21 cellular contexts compared by ENCODE assay signal in genomic region chr7:3246133-3246532, GRCh38. TPM values are rescaled to one million over a fixed set of nuclear protein-coding genes. Genes with fewer than 3 reads are reported as not detected.
DNase-seq lines count a peak whose midpoint lies in the region; ATAC-seq and TF ChIP-seq lines count a peak whose summit lies in the region.
"Had no signal": no experiment of that assay in that cellular context is flagged by ENCODE, and none has a peak within 500 bp of the region (broad histone marks: within the 10 kb centered on the region; RNA-seq: fewer than 3 reads in every experiment).

No MANE protein-coding gene starts in this region.

- peaks cover 13% of the 10 kb centered on the region for H3K9me3 ChIP-seq in mesenchymal stem cell (ENCODE audit: control insufficient read depth, low read length)
- peaks cover 0 to 5% (median 0%) of the 10 kb centered on the region in 3 donors for H3K9me3 ChIP-seq in tibial artery

- H3K36me3 ChIP-seq in mesenchymal stem cell (ENCODE audit: control insufficient read depth in 1 of 2, insufficient read depth in 2 of 2, low read depth in 1 of 2, low read length in 2 of 2): no peaks in the 10 kb centered on the region
- H3K36me3 ChIP-seq in tibial artery: no peaks in the 10 kb centered on the region
- H3K36me3 ChIP-seq: MG63 had no signal

- H3K27ac ChIP-seq in mesenchymal stem cell (ENCODE audit: low read length, poor library complexity, severe bottlenecking): no peak overlapping the region
- H3K27ac ChIP-seq in tibial artery: peak overlapping the region; percentile 71 to 80

- H2AK5ac ChIP-seq in mesenchymal stem cell (ENCODE audit: low read length, severe bottlenecking): no peak overlapping the region

- H3K4me1 ChIP-seq in mesenchymal stem cell (ENCODE audit: control insufficient read depth, insufficient read depth, low read depth, low read length): peaks cover 2% of the 10 kb centered on the region
- H3K4me1 ChIP-seq in tibial artery: peaks cover 0 to 37% (median 16%) of the 10 kb centered on the region in 4 donors

- no peak overlapping the region for H3K4me3 ChIP-seq in mesenchymal stem cell (ENCODE audit: insufficient read depth in 1 of 2, low read depth in 1 of 2, low read length in 2 of 2)
- no peak overlapping the region for H3K4me3 ChIP-seq in tibial artery
- H3K4me3 ChIP-seq: GM12878, MG63 had no signal

- intact Hi-C loops in tibial artery (cut with DNase I; ENCODE audit: low total_unique reads): no loop called here

- H2BK5ac ChIP-seq in mesenchymal stem cell (ENCODE audit: low read depth, low read length, poor library complexity, severe bottlenecking): no peak overlapping the region

- H2BK120ac ChIP-seq in mesenchymal stem cell (ENCODE audit: low read depth, low read length): no peak overlapping the region

- peak; percentile 31; the same call in 1 of the 3 replicates for ATAC-seq in SK-N-SH treated with all-trans-retinoic acid at 6 μM for 48 hours
- ATAC-seq: GM12878 had no signal

- peak; percentile 77 to 91 for DNase-seq in NCI-H524 (lab: John Stamatoyannopoulos, UW)
- peak; percentile 72 for DNase-seq in mesenchymal stem cell
- DNase-seq in tibial artery: no peak
- no peak for DNase-seq in T1000 (lab: John Stamatoyannopoulos, UW)
- no peak for DNase-seq in H4 (ENCODE audit: low spot score)
- no peak for DNase-seq in G401 (ENCODE audit: low spot score)
- DNase-seq: Caco-2; CD4-positive, CD25-positive, alpha-beta regulatory T cell; DMS79; GDM1; H7; Karpas-422; MG63; NCI-H1092; NCI-H146; NCI-H2081 treated with DMSO at 0.1 percent for 48 hours; NCI-H2227 treated with DMSO at 0.1 percent for 48 hours; NCI-H526; SHP77 had no signal

- peak overlapping the region; percentile 21 for H2AFZ ChIP-seq in mesenchymal stem cell (ENCODE audit: low read depth, low read length)

- no peak for TF ChIP-seq CTCF in tibial artery (IDR thresholded peaks at IDR 0.05)

- H4K8ac ChIP-seq in mesenchymal stem cell (ENCODE audit: low read length): no peak overlapping the region

- H3K4ac ChIP-seq in mesenchymal stem cell (ENCODE audit: low read depth in 1 of 2, low read length in 2 of 2): peak overlapping the region in 1 of 2 experiments; percentile 40

- no peak overlapping the region for H4K91ac ChIP-seq in mesenchymal stem cell (ENCODE audit: low read length)

- H2BK12ac ChIP-seq in mesenchymal stem cell (ENCODE audit: low read length in 2 of 2): peak overlapping the region in 1 of 2 experiments; percentile 64

- H3K27me3 ChIP-seq in mesenchymal stem cell (ENCODE audit: control insufficient read depth in 1 of 2, insufficient read depth in 1 of 2, low read length in 2 of 2) (no peaks in the 10 kb centered on the region), tibial artery (no peaks in the 10 kb centered on the region)
- H3K27me3 ChIP-seq: MG63 had no signal

- H3K18ac ChIP-seq in mesenchymal stem cell (ENCODE audit: low read depth in 1 of 2, low read length in 2 of 2): no peak overlapping the region

- in situ Hi-C loops in G401 (cut with HindIII; ENCODE audit: low sequenced_read_pairs): no loop called here

- 42% methylated on average over 3 of the region's 3 CpGs for WGBS in mesenchymal stem cell

- no peak overlapping the region for H3K4me2 ChIP-seq in mesenchymal stem cell (ENCODE audit: low read length, poor library complexity, severe bottlenecking)

- no peak overlapping the region for H3K23ac ChIP-seq in mesenchymal stem cell (ENCODE audit: low read length in 2 of 2)

- H3K14ac ChIP-seq in mesenchymal stem cell (ENCODE audit: low read length in 2 of 2): no peak overlapping the region

- no peaks in the 10 kb centered on the region for H3K79me1 ChIP-seq in mesenchymal stem cell (replicated peaks; ENCODE audit: low read length, poor library complexity, severe bottlenecking)

- H2BK15ac ChIP-seq in mesenchymal stem cell (ENCODE audit: low read depth, poor library complexity, severe bottlenecking): no peak overlapping the region

- no peak overlapping the region for H3K9ac ChIP-seq in mesenchymal stem cell (ENCODE audit: low read length)

TF ChIP-seq in SK-N-SH treated with all-trans-retinoic acid at 6 μM for 48 hours, 23 proteins besides CTCF, POLR2A, EP300 and RAD21 (continues in another document):
- no peak for TF ChIP-seq POU6F1 (CRISPR knock-in tag; IDR thresholded peaks at IDR 0.05; ENCODE audit: borderline replicate concordance, low read depth)
- peak; percentile 86 for TF ChIP-seq TCF4 (CRISPR knock-in tag; IDR thresholded peaks at IDR 0.05; ENCODE audit: borderline replicate concordance)
- no peak for TF ChIP-seq ESRRG (CRISPR knock-in tag; IDR thresholded peaks at IDR 0.05)
- no peak for TF ChIP-seq PPARA (CRISPR knock-in tag; IDR thresholded peaks at IDR 0.05; ENCODE audit: borderline replicate concordance)
- peak; percentile 56; the same call in 1 of the 2 replicates for TF ChIP-seq TSHZ2 (CRISPR knock-in tag; IDR thresholded peaks at IDR 0.05)
- TF ChIP-seq CREB5 (CRISPR knock-in tag; IDR thresholded peaks at IDR 0.05; ENCODE audit: low read depth): no peak
- TF ChIP-seq ZC3H10 (CRISPR knock-in tag; IDR thresholded peaks at IDR 0.05): no peak
- TF ChIP-seq PATZ1 (CRISPR knock-in tag; IDR thresholded peaks at IDR 0.05; ENCODE audit: borderline replicate concordance): no peak
- TF ChIP-seq TOX (CRISPR knock-in tag; IDR thresholded peaks at IDR 0.05; ENCODE audit: borderline replicate concordance): no peak
- no peak for TF ChIP-seq ISL1 (CRISPR knock-in tag; IDR thresholded peaks at IDR 0.05)
- peak; percentile 49; the same call in 1 of the 2 replicates for TF ChIP-seq ZNF70 (CRISPR knock-in tag; IDR thresholded peaks at IDR 0.05)
- TF ChIP-seq BACH2 (CRISPR knock-in tag; IDR thresholded peaks at IDR 0.05; ENCODE audit: borderline replicate concordance): no peak
- TF ChIP-seq OSR1 (CRISPR knock-in tag; IDR thresholded peaks at IDR 0.05): no peak

RNA-seq across cellular contexts. Expression of gene SDK1, which starts 54.9 kb away (rescaled TPM):
- 6.1 TPM for polyA plus RNA-seq in mesenchymal stem cell (2013, experiment 1 of 2)
- 6.0 TPM for polyA plus RNA-seq in mesenchymal stem cell (2013, experiment 2 of 2)
- total RNA-seq in H4 (2014; rRNA removed; shearing (Covaris generic)): 5.1 and 7.4 TPM in 2 replicates
- total RNA-seq in G401 (2014; rRNA removed; shearing (Covaris generic)): not detected in 2 replicates
- polyA plus RNA-seq: CD4-positive, CD25-positive, alpha-beta regulatory T cell had no signal

Comparison
In these comparisons a context has a peak if more than half of its experiments do, and no peak if none do; other contexts are left out.
1. DNase-seq: peak in NCI-H524 (2 of 2) and mesenchymal stem cell (single experiment); none in tibial artery (0 of 2), T1000 (single experiment), H4 (single experiment) and G401 (single experiment).